Comparison of ENCODE assay signal across 8 cellular contexts in the genomic region with DNA sequence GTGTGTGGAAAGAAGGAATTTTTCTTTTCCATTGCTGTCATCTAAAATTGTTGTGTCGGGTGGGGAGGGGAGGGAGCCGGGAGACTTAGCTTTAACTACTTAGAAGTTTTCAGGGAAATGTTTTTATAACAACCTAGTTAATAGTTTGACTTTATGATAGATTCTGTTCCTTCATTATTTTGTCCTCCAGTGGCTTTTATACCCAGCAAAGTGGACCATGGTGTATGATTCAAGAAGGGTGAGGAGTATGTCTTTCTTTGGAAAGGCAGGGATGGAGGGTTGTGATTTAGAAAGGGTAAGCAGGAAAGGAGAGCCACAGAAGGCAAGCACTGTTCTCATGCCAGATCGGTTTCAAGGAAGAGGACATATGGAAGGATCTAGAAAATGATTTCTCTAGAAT.
"Had no signal": no experiment of that assay in that cellular context is flagged by ENCODE, and none has a peak within 500 bp of the region (broad histone marks: within the 10 kb centered on the region; RNA-seq: fewer than 3 reads in every experiment).

No MANE protein-coding gene starts in this region.

- H2AFZ ChIP-seq: GM23338 had no signal

- ATAC-seq: GM23338 had no signal

- FAIRE-seq: H1, H54, HTR-8/SVneo had no signal

- DNase-seq: H9, HCEC 1CT, HFFc6, KG1 had no signal

- H3K4me2 ChIP-seq: GM23338 had no signal

- H3K4me3 ChIP-seq: GM23338 had no signal
